ENCODE assay signal across 22 cellular contexts in the genomic region with DNA sequence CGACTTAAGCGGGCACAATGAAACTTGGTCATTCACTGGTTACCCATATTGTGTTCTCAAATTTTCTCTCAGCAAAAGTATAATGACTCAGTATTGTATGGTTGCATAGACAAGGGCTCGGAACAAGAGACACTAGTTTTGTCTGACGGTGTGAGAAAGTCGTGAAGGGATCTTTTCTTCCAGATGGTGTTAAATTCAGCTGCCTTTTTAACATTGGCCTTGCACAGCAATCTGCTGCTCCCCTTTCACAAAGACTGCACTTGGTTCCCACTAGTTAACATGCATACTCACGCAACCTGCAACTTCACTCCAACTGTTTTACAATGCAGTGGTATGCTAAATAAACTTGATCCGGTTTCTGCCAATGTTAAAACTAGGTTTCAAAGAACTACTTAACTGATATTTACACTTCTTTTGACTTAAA.
DNase-seq lines count a peak whose midpoint lies in the region; ATAC-seq and TF ChIP-seq lines count a peak whose summit lies in the region.
"Had no signal": no experiment of that assay in that cellular context is flagged by ENCODE, and none has a peak within 500 bp of the region (broad histone marks: within the 10 kb centered on the region; RNA-seq: fewer than 3 reads in every experiment).

No MANE protein-coding gene starts in this region.

- H3K9me3 ChIP-seq in body of pancreas (no peaks in the 10 kb centered on the region), tibial artery (no peaks in the 10 kb centered on the region)
- H3K9me3 ChIP-seq: A549 had no signal

- no peaks in the 10 kb centered on the region for H4K20me1 ChIP-seq in KMS-11 (ENCODE audit: insufficient read depth)

- H2AFZ ChIP-seq in KMS-11 (ENCODE audit: low read depth): no peak overlapping the region

- H3K4me2 ChIP-seq in KMS-11: 0 out of 2 replicates have a peak overlapping the region, but pooled peaks have one; percentile 80
- H3K4me2 ChIP-seq: A549 had no signal

- H3K27ac ChIP-seq in KMS-11 (no peak overlapping the region), body of pancreas (no peak overlapping the region), tibial artery (no peak overlapping the region)
- H3K27ac ChIP-seq: A549, epithelial cell of prostate, SK-N-MC had no signal

- peaks cover 65 to 68% of the 10 kb centered on the region in 2 donors for H3K27me3 Mint-ChIP-seq in stimulated activated naive B cell treated with anti-CD40 and anti-IgM and Interleukin-4, amounts not matched to agents 10 μg/mL and 1 μg/mL and 100 μg/mL, for 72 hours

- TF ChIP-seq POLR2A in body of pancreas (IDR thresholded peaks at IDR 0.05): no peak

- H3K27me3 ChIP-seq in KMS-11 (ENCODE audit: insufficient read depth, low read depth) (no peaks in the 10 kb centered on the region), body of pancreas (peaks cover 0 to 68% of the 10 kb centered on the region in 2 donors), tibial artery (peaks cover 0 to 94% of the 10 kb centered on the region in 2 donors)

- ATAC-seq in body of pancreas: no peak
- no peak for ATAC-seq in stimulated activated naive B cell treated with anti-CD40 and anti-IgM and Interleukin-4, amounts not matched to agents 10 μg/mL and 1 μg/mL and 100 μg/mL, for 72 hours (replicated peaks)
- ATAC-seq: A549; stimulated activated effector memory CD8-positive, alpha-beta T cell treated with anti-CD3 and anti-CD28 coated beads, Interleukin-12 subunit alpha, Interleukin-12 subunit beta, amount 100 ng/mL, for 72 hours had no signal

- no peak overlapping the region for H3K27ac Mint-ChIP-seq in stimulated activated naive B cell treated with anti-CD40 and anti-IgM and Interleukin-4, amounts not matched to agents 10 μg/mL and 1 μg/mL and 100 μg/mL, for 72 hours
- H3K27ac Mint-ChIP-seq: CD14-positive monocyte; stimulated activated effector memory CD8-positive, alpha-beta T cell treated with anti-CD3 and anti-CD28 coated beads, Interleukin-12 subunit alpha, Interleukin-12 subunit beta, amount 100 ng/mL, for 72 hours had no signal

- H3K9ac ChIP-seq in KMS-11: no peak overlapping the region

- DNase-seq in Ammon's horn (ENCODE audit: low spot score): peak; percentile 83
- DNase-seq in astrocyte of the hippocampus (ENCODE audit: low read depth, low spot score): peak; percentile 69
- DNase-seq in islet precursor cell: peak; percentile 44
- DNase-seq in body of pancreas: no peak
- DNase-seq in stimulated activated naive B cell treated with anti-CD40 and anti-IgM and Interleukin-4, amounts not matched to agents 10 μg/mL and 1 μg/mL and 100 μg/mL, for 72 hours: no peak
- no peak for DNase-seq in tibial artery
- DNase-seq in germinal center (ENCODE audit: low spot score): no peak
- DNase-seq: activated gamma-delta T cell; cortex of kidney; DND-41; mammary epithelial cell; naive B cell; NCI-H146; NCI-H510A; stimulated activated CD4-positive, alpha-beta T cell treated with anti-CD3 and anti-CD28 coated beads, Interleukin-12 subunit alpha, Interleukin-12 subunit beta, amount 100 ng/mL, for 4 hours; T1000 had no signal

- no peak overlapping the region for H3K4me3 Mint-ChIP-seq in stimulated activated naive B cell treated with anti-CD40 and anti-IgM and Interleukin-4, amounts not matched to agents 10 μg/mL and 1 μg/mL and 100 μg/mL, for 72 hours
- H3K4me3 Mint-ChIP-seq: stimulated activated effector memory CD8-positive, alpha-beta T cell treated with anti-CD3 and anti-CD28 coated beads, Interleukin-12 subunit alpha, Interleukin-12 subunit beta, amount 100 ng/mL, for 72 hours had no signal

- H3K79me2 ChIP-seq in KMS-11 (ENCODE audit: insufficient read depth, low read depth): peaks cover 20% of the 10 kb centered on the region; the same call in 1 of the 2 replicates

- peaks cover 24 to 42% of the 10 kb centered on the region in 2 donors for H3K4me1 Mint-ChIP-seq in stimulated activated naive B cell treated with anti-CD40 and anti-IgM and Interleukin-4, amounts not matched to agents 10 μg/mL and 1 μg/mL and 100 μg/mL, for 72 hours

- H3K4me1 ChIP-seq in KMS-11 (ENCODE audit: low read depth, poor library complexity, severe bottlenecking): peaks cover 47% of the 10 kb centered on the region
- H3K4me1 ChIP-seq in body of pancreas: peaks cover 26% of the 10 kb centered on the region
- H3K4me1 ChIP-seq in tibial artery: peaks cover 0 to 34% (median 16%) of the 10 kb centered on the region in 4 donors
- H3K4me1 ChIP-seq: A549 had no signal

- TF ChIP-seq CTCF in KMS-11 (conservative IDR thresholded peaks at IDR 0.05; ENCODE audit: low read depth, low read length): no peak
- TF ChIP-seq CTCF in body of pancreas (IDR thresholded peaks at IDR 0.05): no peak
- TF ChIP-seq CTCF in tibial artery (IDR thresholded peaks at IDR 0.05): no peak

- no peaks in the 10 kb centered on the region for H3K36me3 ChIP-seq in KMS-11 (ENCODE audit: insufficient read depth)
- H3K36me3 ChIP-seq in body of pancreas (replicated peaks in 1 of 2; ENCODE audit: insufficient read depth in 1 of 2, low read depth in 2 of 2): no peaks in the 10 kb centered on the region
- H3K36me3 ChIP-seq in tibial artery: no peaks in the 10 kb centered on the region

- 6 to 8% methylated on average over 7 of the region's 7 CpGs for WGBS in body of pancreas, 2 donors

- intact Hi-C loops in body of pancreas (cut with DNase I): no loop called here
- intact Hi-C loops in tibial artery (cut with DNase I; ENCODE audit: low total_unique reads): no loop called here

- peaks cover 0 to 4% of the 10 kb centered on the region in 2 donors for H3K9me3 Mint-ChIP-seq in stimulated activated naive B cell treated with anti-CD40 and anti-IgM and Interleukin-4, amounts not matched to agents 10 μg/mL and 1 μg/mL and 100 μg/mL, for 72 hours
- H3K9me3 Mint-ChIP-seq: stimulated activated effector memory CD8-positive, alpha-beta T cell treated with anti-CD3 and anti-CD28 coated beads, Interleukin-12 subunit alpha, Interleukin-12 subunit beta, amount 100 ng/mL, for 72 hours had no signal

- no peak overlapping the region for H3K4me3 ChIP-seq in KMS-11 (IDR thresholded peaks at IDR 0.05; ENCODE audit: insufficient read depth, low read depth, low read length)
- H3K4me3 ChIP-seq in body of pancreas: no peak overlapping the region
- H3K4me3 ChIP-seq in tibial artery: no peak overlapping the region
- H3K4me3 ChIP-seq: A549, SK-N-MC had no signal

- H3K36me3 Mint-ChIP-seq in stimulated activated naive B cell treated with anti-CD40 and anti-IgM and Interleukin-4, amounts not matched to agents 10 μg/mL and 1 μg/mL and 100 μg/mL, for 72 hours: peaks cover 0 to 6% of the 10 kb centered on the region in 2 donors
- H3K36me3 Mint-ChIP-seq: stimulated activated effector memory CD8-positive, alpha-beta T cell treated with anti-CD3 and anti-CD28 coated beads, Interleukin-12 subunit alpha, Interleukin-12 subunit beta, amount 100 ng/mL, for 72 hours had no signal

Comparison
In these comparisons a context has a peak if more than half of its experiments do, and no peak if none do; other contexts are left out.
1. DNase-seq: peak in Ammon's horn (single experiment), astrocyte of the hippocampus (single experiment) and islet precursor cell (single experiment); none in body of pancreas (0 of 4), stimulated activated naive B cell treated with anti-CD40 and anti-IgM and Interleukin-4, amounts not matched to agents 10 μg/mL and 1 μg/mL and 100 μg/mL, for 72 hours (single experiment), tibial artery (0 of 2) and germinal center (single experiment).